ENCODE assay signal across 23 cellular contexts in genomic region chr1:22250724-22251123, GRCh38.
DNase-seq lines count a peak whose midpoint lies in the region; ATAC-seq and TF ChIP-seq lines count a peak whose summit lies in the region.
"Had no signal": no experiment of that assay in that cellular context is flagged by ENCODE, and none has a peak within 500 bp of the region (broad histone marks: within the 10 kb centered on the region; RNA-seq: fewer than 3 reads in every experiment).

No MANE protein-coding gene starts in this region.

- no peak overlapping the region for H3K9ac ChIP-seq in mesenchymal stem cell (ENCODE audit: low read length)

- no peak overlapping the region for H4K8ac ChIP-seq in mesenchymal stem cell (ENCODE audit: low read length)

- ATAC-seq in GM18861 (IDR thresholded peaks at IDR 0.05; ENCODE audit: unreplicated experiment) (no peak), foreskin keratinocyte (no peak), HG03280 (IDR thresholded peaks at IDR 0.05; ENCODE audit: unreplicated experiment) (no peak)
- ATAC-seq: activated CD8-positive, alpha-beta T cell treated with anti-CD3 and anti-CD28 coated beads for 36 hours; left ventricle myocardium superior had no signal

- no peak for TF ChIP-seq CTCF in foreskin keratinocyte (conservative IDR thresholded peaks at IDR 0.05)

- no peak overlapping the region for H2AFZ ChIP-seq in mesenchymal stem cell (ENCODE audit: low read depth, low read length)

- H3K79me1 ChIP-seq in mesenchymal stem cell (replicated peaks; ENCODE audit: low read length, poor library complexity, severe bottlenecking) = no peaks in the 10 kb centered on the region

- H3K4me3 ChIP-seq in SJSA1 (no peak overlapping the region), mesenchymal stem cell (ENCODE audit: insufficient read depth in 1 of 2, low read depth in 1 of 2, low read length in 2 of 2) (no peak overlapping the region)
- H3K4me3 ChIP-seq: coronary artery, right lobe of liver, tibial nerve had no signal

- peak overlapping the region; percentile 62 for H4K91ac ChIP-seq in mesenchymal stem cell (ENCODE audit: low read length)

- H2BK12ac ChIP-seq in mesenchymal stem cell (ENCODE audit: low read length in 2 of 2) = peak overlapping the region; percentile 33 to 84

- DNase-seq in AG08395 (ENCODE audit: low spot score) = peak; percentile 62
- peak; percentile 31 for DNase-seq in H4 (ENCODE audit: low spot score)
- peak; percentile 45 to 83 for DNase-seq in SJSA1 (ENCODE audit: low read depth in 1 of 2, low spot score in 2 of 2)
- DNase-seq in mesenchymal stem cell = peak; percentile 71
- DNase-seq in posterior cingulate gyrus = no peak
- DNase-seq in foreskin keratinocyte = no peak
- DNase-seq: activated CD8-positive, alpha-beta T cell treated with anti-CD3 and anti-CD28 coated beads for 36 hours; activated naive CD8-positive, alpha-beta T cell treated with anti-CD3 and anti-CD28 coated beads, Interleukin-2, amount 10 ng/mL, durations not matched to agents 7 days and 5 days; BE2C; brain microvascular endothelial cell; foreskin melanocyte; GOT3; KG1; left ventricle myocardium superior; NCI-H2081 treated with DMSO at 0.1 percent for 48 hours; right lobe of liver; SHP77; stimulated activated naive CD4-positive, alpha-beta T cell; WERI-Rb-1 had no signal

- no peak overlapping the region for H3K14ac ChIP-seq in mesenchymal stem cell (ENCODE audit: low read length in 2 of 2)

- peaks cover 13% of the 10 kb centered on the region for H3K4me1 ChIP-seq in SJSA1 (replicated peaks)
- peaks cover 11% of the 10 kb centered on the region for H3K4me1 ChIP-seq in mesenchymal stem cell (ENCODE audit: control insufficient read depth, insufficient read depth, low read depth, low read length)
- H3K4me1 ChIP-seq in foreskin keratinocyte = no peaks in the 10 kb centered on the region
- H3K4me1 ChIP-seq: BE2C, right lobe of liver had no signal

- H3K4me2 ChIP-seq in mesenchymal stem cell (ENCODE audit: low read length, poor library complexity, severe bottlenecking) = no peak overlapping the region

- peaks cover 35% of the 10 kb centered on the region for H3K27me3 ChIP-seq in SJSA1 (replicated peaks)
- peaks cover 89 to 93% of the 10 kb centered on the region in 2 experiments for H3K27me3 ChIP-seq in mesenchymal stem cell (ENCODE audit: control insufficient read depth in 1 of 2, insufficient read depth in 1 of 2, low read length in 2 of 2)
- peaks cover 87% of the 10 kb centered on the region for H3K27me3 ChIP-seq in foreskin keratinocyte
- H3K27me3 ChIP-seq: BE2C had no signal

- no peak overlapping the region for H3K27ac ChIP-seq in SJSA1
- H3K27ac ChIP-seq in mesenchymal stem cell (ENCODE audit: low read length, poor library complexity, severe bottlenecking) = no peak overlapping the region
- no peak overlapping the region for H3K27ac ChIP-seq in foreskin keratinocyte
- H3K27ac ChIP-seq: brain microvascular endothelial cell, coronary artery, right lobe of liver, tibial nerve, WERI-Rb-1 had no signal

- H2BK120ac ChIP-seq in mesenchymal stem cell (ENCODE audit: low read depth, low read length) = no peak overlapping the region

- H3K4ac ChIP-seq in mesenchymal stem cell (ENCODE audit: low read depth in 1 of 2, low read length in 2 of 2) = no peak overlapping the region

- H3K23ac ChIP-seq in mesenchymal stem cell (ENCODE audit: low read length in 2 of 2) = no peak overlapping the region

- no peaks in the 10 kb centered on the region for H3K36me3 ChIP-seq in SJSA1
- H3K36me3 ChIP-seq in mesenchymal stem cell (ENCODE audit: control insufficient read depth in 1 of 2, insufficient read depth in 2 of 2, low read depth in 1 of 2, low read length in 2 of 2) = no peaks in the 10 kb centered on the region
- H3K36me3 ChIP-seq: BE2C, brain microvascular endothelial cell, right lobe of liver, tibial nerve, WERI-Rb-1 had no signal

- no peak overlapping the region for H2BK5ac ChIP-seq in mesenchymal stem cell (ENCODE audit: low read depth, low read length, poor library complexity, severe bottlenecking)

- H3K9me3 ChIP-seq in SJSA1 (replicated peaks) (no peaks in the 10 kb centered on the region; the same call in 1 of the 2 replicates), mesenchymal stem cell (ENCODE audit: control insufficient read depth, low read length) (no peaks in the 10 kb centered on the region)
- H3K9me3 ChIP-seq: BE2C, right lobe of liver, tibial nerve had no signal

- H2AK5ac ChIP-seq in mesenchymal stem cell (ENCODE audit: low read length, severe bottlenecking) = no peak overlapping the region

- H3K18ac ChIP-seq in mesenchymal stem cell (ENCODE audit: low read depth in 1 of 2, low read length in 2 of 2) = peak overlapping the region in 1 of 2 experiments; percentile 31

- intact Hi-C loops in posterior cingulate gyrus (cut with DNase I) = no loop called here

- WGBS in mesenchymal stem cell = 17% methylated on average over 6 of the region's 11 CpGs

- H2BK15ac ChIP-seq in mesenchymal stem cell (ENCODE audit: low read depth, poor library complexity, severe bottlenecking) = peak overlapping the region; percentile 93

Comparison
In these comparisons a context has a peak if more than half of its experiments do, and no peak if none do; other contexts are left out.
1. DNase-seq: peak in AG08395 (single experiment), H4 (single experiment), SJSA1 (2 of 2) and mesenchymal stem cell (single experiment); none in posterior cingulate gyrus (0 of 10) and foreskin keratinocyte (0 of 2).